In the genomic region with DNA sequence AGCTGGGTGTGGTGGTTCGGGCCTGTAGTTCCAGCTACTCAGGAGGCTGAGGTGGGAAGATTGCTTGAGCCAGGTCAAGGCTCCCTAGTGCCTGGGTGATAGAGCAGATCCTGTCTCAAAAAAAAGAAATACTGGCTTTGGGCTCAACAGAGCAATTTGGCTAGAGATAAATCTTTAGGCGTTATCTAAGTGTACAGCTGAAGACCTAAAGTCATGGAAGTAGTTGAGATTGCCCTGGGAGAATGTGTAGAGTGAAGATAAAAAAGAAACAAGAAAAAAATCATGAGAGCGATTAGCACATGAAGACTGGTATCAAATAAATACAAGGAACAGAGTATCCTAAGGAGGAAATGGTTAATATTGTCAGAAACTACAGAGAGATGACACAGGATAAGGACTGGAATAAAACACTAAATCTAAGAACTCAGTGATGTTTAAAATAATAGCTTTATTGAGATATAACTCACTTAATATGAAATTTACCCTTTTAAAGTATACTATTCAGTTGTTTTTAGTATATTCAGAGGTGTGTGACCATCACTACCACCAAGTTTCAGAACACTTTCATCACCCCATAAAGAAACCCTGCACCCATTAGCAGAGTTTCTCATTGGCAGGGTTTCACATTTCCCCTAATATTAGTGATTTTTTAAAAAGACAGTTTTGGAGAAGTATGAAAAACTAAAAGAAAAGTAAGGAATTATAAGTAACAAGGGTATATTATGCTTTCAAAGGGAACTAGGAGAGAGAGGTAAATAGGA, we compare ENCODE assay signal across 1 cellular context.
TF ChIP-seq lines count a peak whose summit lies in the region.

No MANE protein-coding gene starts in this region.

TF ChIP-seq in K562, 482 proteins besides CTCF, POLR2A, EP300 and RAD21 (continued from another document and continues in another):
- TF ChIP-seq, protein P1, sequence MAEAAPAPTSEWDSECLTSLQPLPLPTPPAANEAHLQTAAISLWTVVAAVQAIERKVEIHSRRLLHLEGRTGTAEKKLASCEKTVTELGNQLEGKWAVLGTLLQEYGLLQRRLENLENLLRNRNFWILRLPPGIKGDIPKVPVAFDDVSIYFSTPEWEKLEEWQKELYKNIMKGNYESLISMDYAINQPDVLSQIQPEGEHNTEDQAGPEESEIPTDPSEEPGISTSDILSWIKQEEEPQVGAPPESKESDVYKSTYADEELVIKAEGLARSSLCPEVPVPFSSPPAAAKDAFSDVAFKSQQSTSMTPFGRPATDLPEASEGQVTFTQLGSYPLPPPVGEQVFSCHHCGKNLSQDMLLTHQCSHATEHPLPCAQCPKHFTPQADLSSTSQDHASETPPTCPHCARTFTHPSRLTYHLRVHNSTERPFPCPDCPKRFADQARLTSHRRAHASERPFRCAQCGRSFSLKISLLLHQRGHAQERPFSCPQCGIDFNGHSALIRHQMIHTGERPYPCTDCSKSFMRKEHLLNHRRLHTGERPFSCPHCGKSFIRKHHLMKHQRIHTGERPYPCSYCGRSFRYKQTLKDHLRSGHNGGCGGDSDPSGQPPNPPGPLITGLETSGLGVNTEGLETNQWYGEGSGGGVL (CRISPR knock-in tag; IDR thresholded peaks at IDR 0.05): no peak
- TF ChIP-seq EP400 (IDR thresholded peaks at IDR 0.05): peak; percentile 34; the same call in 1 of the 2 replicates
- TF ChIP-seq KLF10 (CRISPR knock-in tag; IDR thresholded peaks at IDR 0.05): no peak
- TF ChIP-seq FIP1L1 (IDR thresholded peaks at IDR 0.05; ENCODE audit: low read depth, low read length, poor library complexity, severe bottlenecking): no peak
- no peak for TF ChIP-seq CREB3L1 (IDR thresholded peaks at IDR 0.05; ENCODE audit: borderline replicate concordance, low read depth)
- TF ChIP-seq ESRRB (CRISPR knock-in tag; IDR thresholded peaks at IDR 0.05; ENCODE audit: borderline replicate concordance): no peak
- no peak for TF ChIP-seq ZFPM2 (CRISPR knock-in tag; IDR thresholded peaks at IDR 0.05)
- TF ChIP-seq, protein P2, sequence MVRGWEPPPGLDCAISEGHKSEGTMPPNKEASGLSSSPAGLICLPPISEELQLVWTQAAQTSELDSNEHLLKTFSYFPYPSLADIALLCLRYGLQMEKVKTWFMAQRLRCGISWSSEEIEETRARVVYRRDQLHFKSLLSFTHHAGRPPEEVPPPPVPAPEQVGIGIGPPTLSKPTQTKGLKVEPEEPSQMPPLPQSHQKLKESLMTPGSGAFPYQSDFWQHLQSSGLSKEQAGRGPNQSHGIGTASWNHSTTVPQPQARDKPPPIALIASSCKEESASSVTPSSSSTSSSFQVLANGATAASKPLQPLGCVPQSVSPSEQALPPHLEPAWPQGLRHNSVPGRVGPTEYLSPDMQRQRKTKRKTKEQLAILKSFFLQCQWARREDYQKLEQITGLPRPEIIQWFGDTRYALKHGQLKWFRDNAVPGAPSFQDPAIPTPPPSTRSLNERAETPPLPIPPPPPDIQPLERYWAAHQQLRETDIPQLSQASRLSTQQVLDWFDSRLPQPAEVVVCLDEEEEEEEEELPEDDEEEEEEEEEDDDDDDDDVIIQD (CRISPR knock-in tag; IDR thresholded peaks at IDR 0.05): no peak
- no peak for TF ChIP-seq RFX5 (IDR thresholded peaks at IDR 0.05; ENCODE audit: low read depth, low read length)
- TF ChIP-seq ZNF507 (tag; conservative IDR thresholded peaks at IDR 0.05): no peak
- no peak for TF ChIP-seq SMARCB1 (IDR thresholded peaks at IDR 0.05; ENCODE audit: insufficient read length, low read depth)
- TF ChIP-seq TRIM24 (IDR thresholded peaks at IDR 0.05): peak; percentile 97 to 98
- no peak for TF ChIP-seq SREBF1 (IDR thresholded peaks at IDR 0.05; ENCODE audit: borderline replicate concordance, low read depth, low read length)
- TF ChIP-seq DLX4 (CRISPR knock-in tag; IDR thresholded peaks at IDR 0.05): no peak
- no peak for TF ChIP-seq ZNF699 (CRISPR knock-in tag; IDR thresholded peaks at IDR 0.05; ENCODE audit: insufficient replicate concordance)
- no peak for TF ChIP-seq ZNF121 (CRISPR knock-in tag; conservative IDR thresholded peaks at IDR 0.05)
- TF ChIP-seq IFI16 (CRISPR knock-in tag; IDR thresholded peaks at IDR 0.05): no peak
- no peak for TF ChIP-seq ASH1L (IDR thresholded peaks at IDR 0.05; ENCODE audit: borderline replicate concordance, low read depth, partially characterized antibody)
- no peak for TF ChIP-seq ZBTB33 (CRISPR knock-in tag; IDR thresholded peaks at IDR 0.05)
- peak; percentile 94; the same call in 1 of the 2 replicates for TF ChIP-seq TARDBP (IDR thresholded peaks at IDR 0.05)
- no peak for TF ChIP-seq POLR2AphosphoS2 (IDR thresholded peaks at IDR 0.05; ENCODE audit: low read length)
- TF ChIP-seq TOE1 (IDR thresholded peaks at IDR 0.05; ENCODE audit: borderline replicate concordance): peak; percentile 56; the same call in 1 of the 2 replicates
- no peak for TF ChIP-seq TOE1 (CRISPR knock-in tag; IDR thresholded peaks at IDR 0.05; ENCODE audit: borderline replicate concordance, low read depth)
- TF ChIP-seq ZNF444 (CRISPR knock-in tag; IDR thresholded peaks at IDR 0.05): no peak
- TF ChIP-seq NR1H2 (CRISPR knock-in tag; IDR thresholded peaks at IDR 0.05): no peak
- no peak for TF ChIP-seq ZNF830 (CRISPR knock-in tag; IDR thresholded peaks at IDR 0.05)
- TF ChIP-seq, protein P3, sequence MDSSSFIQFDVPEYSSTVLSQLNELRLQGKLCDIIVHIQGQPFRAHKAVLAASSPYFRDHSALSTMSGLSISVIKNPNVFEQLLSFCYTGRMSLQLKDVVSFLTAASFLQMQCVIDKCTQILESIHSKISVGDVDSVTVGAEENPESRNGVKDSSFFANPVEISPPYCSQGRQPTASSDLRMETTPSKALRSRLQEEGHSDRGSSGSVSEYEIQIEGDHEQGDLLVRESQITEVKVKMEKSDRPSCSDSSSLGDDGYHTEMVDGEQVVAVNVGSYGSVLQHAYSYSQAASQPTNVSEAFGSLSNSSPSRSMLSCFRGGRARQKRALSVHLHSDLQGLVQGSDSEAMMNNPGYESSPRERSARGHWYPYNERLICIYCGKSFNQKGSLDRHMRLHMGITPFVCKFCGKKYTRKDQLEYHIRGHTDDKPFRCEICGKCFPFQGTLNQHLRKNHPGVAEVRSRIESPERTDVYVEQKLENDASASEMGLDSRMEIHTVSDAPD (CRISPR knock-in tag; IDR thresholded peaks at IDR 0.05): no peak
- no peak for TF ChIP-seq CSDE1 (IDR thresholded peaks at IDR 0.05)
- no peak for TF ChIP-seq BRCA1 (IDR thresholded peaks at IDR 0.05)
- TF ChIP-seq BRCA1 (CRISPR knock-in tag; IDR thresholded peaks at IDR 0.05): no peak
- TF ChIP-seq RBBP5 (IDR thresholded peaks at IDR 0.05; ENCODE audit: borderline replicate concordance, insufficient read depth, low read length, poor library complexity, severe bottlenecking): no peak
- no peak; the same call in 1 of the 2 replicates for TF ChIP-seq ZBTB9 (CRISPR knock-in tag; IDR thresholded peaks at IDR 0.05)
- TF ChIP-seq HNRNPUL1 (IDR thresholded peaks at IDR 0.05; ENCODE audit: low read length): no peak
- TF ChIP-seq, protein P4, sequence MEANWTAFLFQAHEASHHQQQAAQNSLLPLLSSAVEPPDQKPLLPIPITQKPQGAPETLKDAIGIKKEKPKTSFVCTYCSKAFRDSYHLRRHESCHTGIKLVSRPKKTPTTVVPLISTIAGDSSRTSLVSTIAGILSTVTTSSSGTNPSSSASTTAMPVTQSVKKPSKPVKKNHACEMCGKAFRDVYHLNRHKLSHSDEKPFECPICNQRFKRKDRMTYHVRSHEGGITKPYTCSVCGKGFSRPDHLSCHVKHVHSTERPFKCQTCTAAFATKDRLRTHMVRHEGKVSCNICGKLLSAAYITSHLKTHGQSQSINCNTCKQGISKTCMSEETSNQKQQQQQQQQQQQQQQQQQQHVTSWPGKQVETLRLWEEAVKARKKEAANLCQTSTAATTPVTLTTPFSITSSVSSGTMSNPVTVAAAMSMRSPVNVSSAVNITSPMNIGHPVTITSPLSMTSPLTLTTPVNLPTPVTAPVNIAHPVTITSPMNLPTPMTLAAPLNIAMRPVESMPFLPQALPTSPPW (CRISPR knock-in tag; IDR thresholded peaks at IDR 0.05): peak; percentile 64
- TF ChIP-seq DACH1 (IDR thresholded peaks at IDR 0.05; ENCODE audit: partially characterized antibody): peak; percentile 85
- TF ChIP-seq KAT2B (IDR thresholded peaks at IDR 0.05; ENCODE audit: low read depth, low read length): no peak
- peak; percentile 100 for TF ChIP-seq TEAD4 (IDR thresholded peaks at IDR 0.05; ENCODE audit: low read length)
- no peak for TF ChIP-seq TEAD4 (CRISPR knock-in tag; IDR thresholded peaks at IDR 0.05; ENCODE audit: borderline replicate concordance)
- TF ChIP-seq, protein P5, sequence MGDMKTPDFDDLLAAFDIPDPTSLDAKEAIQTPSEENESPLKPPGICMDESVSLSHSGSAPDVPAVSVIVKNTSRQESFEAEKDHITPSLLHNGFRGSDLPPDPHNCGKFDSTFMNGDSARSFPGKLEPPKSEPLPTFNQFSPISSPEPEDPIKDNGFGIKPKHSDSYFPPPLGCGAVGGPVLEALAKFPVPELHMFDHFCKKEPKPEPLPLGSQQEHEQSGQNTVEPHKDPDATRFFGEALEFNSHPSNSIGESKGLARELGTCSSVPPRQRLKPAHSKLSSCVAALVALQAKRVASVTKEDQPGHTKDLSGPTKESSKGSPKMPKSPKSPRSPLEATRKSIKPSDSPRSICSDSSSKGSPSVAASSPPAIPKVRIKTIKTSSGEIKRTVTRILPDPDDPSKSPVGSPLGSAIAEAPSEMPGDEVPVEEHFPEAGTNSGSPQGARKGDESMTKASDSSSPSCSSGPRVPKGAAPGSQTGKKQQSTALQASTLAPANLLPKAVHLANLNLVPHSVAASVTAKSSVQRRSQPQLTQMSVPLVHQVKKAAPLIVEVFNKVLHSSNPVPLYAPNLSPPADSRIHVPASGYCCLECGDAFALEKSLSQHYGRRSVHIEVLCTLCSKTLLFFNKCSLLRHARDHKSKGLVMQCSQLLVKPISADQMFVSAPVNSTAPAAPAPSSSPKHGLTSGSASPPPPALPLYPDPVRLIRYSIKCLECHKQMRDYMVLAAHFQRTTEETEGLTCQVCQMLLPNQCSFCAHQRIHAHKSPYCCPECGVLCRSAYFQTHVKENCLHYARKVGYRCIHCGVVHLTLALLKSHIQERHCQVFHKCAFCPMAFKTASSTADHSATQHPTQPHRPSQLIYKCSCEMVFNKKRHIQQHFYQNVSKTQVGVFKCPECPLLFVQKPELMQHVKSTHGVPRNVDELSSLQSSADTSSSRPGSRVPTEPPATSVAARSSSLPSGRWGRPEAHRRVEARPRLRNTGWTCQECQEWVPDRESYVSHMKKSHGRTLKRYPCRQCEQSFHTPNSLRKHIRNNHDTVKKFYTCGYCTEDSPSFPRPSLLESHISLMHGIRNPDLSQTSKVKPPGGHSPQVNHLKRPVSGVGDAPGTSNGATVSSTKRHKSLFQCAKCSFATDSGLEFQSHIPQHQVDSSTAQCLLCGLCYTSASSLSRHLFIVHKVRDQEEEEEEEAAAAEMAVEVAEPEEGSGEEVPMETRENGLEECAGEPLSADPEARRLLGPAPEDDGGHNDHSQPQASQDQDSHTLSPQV (IDR thresholded peaks at IDR 0.05): peak; percentile 19; the same call in 1 of the 2 replicates
- TF ChIP-seq TAF1 (IDR thresholded peaks at IDR 0.05; ENCODE audit: control insufficient read depth, extremely low read depth, insufficient read depth, low read length, severe bottlenecking): no peak
- no peak for TF ChIP-seq SMC3 (conservative IDR thresholded peaks at IDR 0.05; ENCODE audit: insufficient read depth, low read depth, low read length)
- TF ChIP-seq, protein P6, sequence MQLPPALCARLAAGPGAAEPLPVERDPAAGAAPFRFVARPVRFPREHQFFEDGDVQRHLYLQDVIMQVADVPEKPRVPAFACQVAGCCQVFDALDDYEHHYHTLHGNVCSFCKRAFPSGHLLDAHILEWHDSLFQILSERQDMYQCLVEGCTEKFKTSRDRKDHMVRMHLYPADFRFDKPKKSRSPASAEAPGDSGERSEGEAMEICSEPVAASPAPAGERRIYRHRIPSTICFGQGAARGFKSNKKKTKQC (CRISPR knock-in tag; IDR thresholded peaks at IDR 0.05): no peak
- no peak for TF ChIP-seq NCOA6 (IDR thresholded peaks at IDR 0.05)
- no peak for TF ChIP-seq SIN3B (IDR thresholded peaks at IDR 0.05; ENCODE audit: low read depth)
- TF ChIP-seq ZEB2 (IDR thresholded peaks at IDR 0.05): peak; percentile 73; the same call in 1 of the 2 replicates
- TF ChIP-seq KDM2B (CRISPR knock-in tag; IDR thresholded peaks at IDR 0.05): no peak
- TF ChIP-seq TCFL5 (CRISPR knock-in tag; conservative IDR thresholded peaks at IDR 0.05): 0 out of 2 replicates have a peak, but pooled peaks have one; percentile 30
